In genomic region chr5:97208714-97209113, GRCh38 we compare ENCODE assay signal across 26 cellular contexts. TPM values are rescaled to one million over a fixed set of nuclear protein-coding genes. Genes with fewer than 3 reads are reported as not detected.
DNase-seq lines count a peak whose midpoint lies in the region; ATAC-seq, FAIRE-seq and TF ChIP-seq lines count a peak whose summit lies in the region.
"Had no signal": no experiment of that assay in that cellular context is flagged by ENCODE, and none has a peak within 500 bp of the region (broad histone marks: within the 10 kb centered on the region; RNA-seq: fewer than 3 reads in every experiment).

No MANE protein-coding gene starts in this region.

- H3K9me3 ChIP-seq in BE2C: no peaks in the 10 kb centered on the region
- H3K9me3 ChIP-seq in K562 (replicated peaks; ENCODE audit: control insufficient read depth, insufficient read depth, low read depth, low read length): no peaks in the 10 kb centered on the region
- no peaks in the 10 kb centered on the region for H3K9me3 ChIP-seq in naive thymus-derived CD4-positive, alpha-beta T cell (ENCODE audit: control insufficient read depth in 2 of 3, low read length in 3 of 3)
- H3K9me3 ChIP-seq: A549 had no signal

- no peak for TF ChIP-seq EP300 in K562 (IDR thresholded peaks at IDR 0.05; ENCODE audit: low read length)

- TF ChIP-seq RAD21 in K562 (CRISPR knock-in tag; conservative IDR thresholded peaks at IDR 0.05 in 1 of 2, IDR thresholded peaks at IDR 0.05 in 1 of 2): no peak

- no peak overlapping the region for H3K4me3 Mint-ChIP-seq in neural crest cell
- no peak overlapping the region for H3K4me3 Mint-ChIP-seq in stimulated activated memory B cell treated with anti-CD40 and anti-IgM and Interleukin-4, amounts not matched to agents 10 μg/mL and 1 μg/mL and 100 μg/mL, for 72 hours
- H3K4me3 Mint-ChIP-seq in naive thymus-derived CD4-positive, alpha-beta T cell: no peak overlapping the region
- H3K4me3 Mint-ChIP-seq: B cell; CD14-positive monocyte; CD4-positive, alpha-beta memory T cell; CD4-positive, CD25-positive, alpha-beta regulatory T cell; CD8-positive, alpha-beta memory T cell had no signal

- H2AFZ ChIP-seq in K562 (ENCODE audit: low read depth, low read length): no peak overlapping the region

- 0% methylated on average over 2 of the region's 2 CpGs for WGBS in K562 (ENCODE audit: insufficient coverage, low coverage, missing lambda C conversion rate)

- H3K4me2 ChIP-seq in K562 (ENCODE audit: insufficient read depth, low read length): no peak overlapping the region
- H3K4me2 ChIP-seq: A549, BLaER1 had no signal

- H3K9ac ChIP-seq in K562 (ENCODE audit: insufficient read depth in 1 of 2, low read depth in 2 of 2, low read length in 2 of 2): no peak overlapping the region
- H3K9ac ChIP-seq: BLaER1 had no signal

- peak overlapping the region; percentile 74 for H3K27ac Mint-ChIP-seq in neural crest cell (ENCODE audit: unreplicated experiment)
- no peak overlapping the region for H3K27ac Mint-ChIP-seq in stimulated activated memory B cell treated with anti-CD40 and anti-IgM and Interleukin-4, amounts not matched to agents 10 μg/mL and 1 μg/mL and 100 μg/mL, for 72 hours
- no peak overlapping the region for H3K27ac Mint-ChIP-seq in naive thymus-derived CD4-positive, alpha-beta T cell
- H3K27ac Mint-ChIP-seq: B cell; CD4-positive, alpha-beta memory T cell; CD4-positive, CD25-positive, alpha-beta regulatory T cell; CD8-positive, alpha-beta memory T cell had no signal

- POLR2A ChIA-PET in K562 (lab: Yijun Ruan, JAX): interaction anchor here (0.6 kb wide), 1 partner anchor 594 kb away, joined by 3 read pairs; no protein-coding TSS in a partner anchor
- POLR2A ChIA-PET in naive thymus-derived CD4-positive, alpha-beta T cell (lab: Charles Lee): no interaction called here

- TF ChIP-seq CTCF in BE2C (IDR thresholded peaks at IDR 0.05; ENCODE audit: low read depth, low read length) (no peak), K562 (IDR thresholded peaks at IDR 0.05 in 2 of 3, conservative IDR thresholded peaks at IDR 0.05 in 1 of 3; ENCODE audit: insufficient read depth in 2 of 3, low read depth in 1 of 3, low read length in 3 of 3) (no peak), neural crest cell (conservative IDR thresholded peaks at IDR 0.05) (no peak)

- H3K27me3 Mint-ChIP-seq in neural crest cell (ENCODE audit: low read depth): no peaks in the 10 kb centered on the region
- peaks cover 34% of the 10 kb centered on the region for H3K27me3 Mint-ChIP-seq in stimulated activated memory B cell treated with anti-CD40 and anti-IgM and Interleukin-4, amounts not matched to agents 10 μg/mL and 1 μg/mL and 100 μg/mL, for 72 hours
- peaks cover 5 to 39% (median 9%) of the 10 kb centered on the region in 5 donors for H3K27me3 Mint-ChIP-seq in naive thymus-derived CD4-positive, alpha-beta T cell

- peaks cover 16% of the 10 kb centered on the region for H3K9me3 Mint-ChIP-seq in neural crest cell
- peaks cover 4% of the 10 kb centered on the region for H3K9me3 Mint-ChIP-seq in stimulated activated memory B cell treated with anti-CD40 and anti-IgM and Interleukin-4, amounts not matched to agents 10 μg/mL and 1 μg/mL and 100 μg/mL, for 72 hours
- H3K9me3 Mint-ChIP-seq in naive thymus-derived CD4-positive, alpha-beta T cell: peaks cover 7 to 47% (median 18%) of the 10 kb centered on the region in 11 donors

- no peak for TF ChIP-seq POLR2A in K562 (conservative IDR thresholded peaks at IDR 0.05)

- no peak for FAIRE-seq in K562 (lab: Jason Lieb, UNC)
- FAIRE-seq: A549, GM12892, GM19239 had no signal

- H3K4me3 ChIP-seq in BE2C (ENCODE audit: low read depth, low read length): no peak overlapping the region
- H3K4me3 ChIP-seq in K562: no peak overlapping the region
- H3K4me3 ChIP-seq in naive thymus-derived CD4-positive, alpha-beta T cell (ENCODE audit: low read length): no peak overlapping the region
- H3K4me3 ChIP-seq: A549, BLaER1, GM12878 had no signal

- in situ Hi-C loops in K562 (cut with MboI): no loop called here

- H3K36me3 ChIP-seq in BE2C: no peaks in the 10 kb centered on the region
- H3K36me3 ChIP-seq in K562 (ENCODE audit: control insufficient read depth, insufficient read depth, low read length): no peaks in the 10 kb centered on the region
- H3K36me3 ChIP-seq in naive thymus-derived CD4-positive, alpha-beta T cell (ENCODE audit: control insufficient read depth in 2 of 3, insufficient read depth in 3 of 3, low read length in 3 of 3): no peaks in the 10 kb centered on the region
- H3K36me3 ChIP-seq: BLaER1 had no signal

- no peaks in the 10 kb centered on the region for H3K4me1 Mint-ChIP-seq in neural crest cell
- no peaks in the 10 kb centered on the region for H3K4me1 Mint-ChIP-seq in stimulated activated memory B cell treated with anti-CD40 and anti-IgM and Interleukin-4, amounts not matched to agents 10 μg/mL and 1 μg/mL and 100 μg/mL, for 72 hours
- H3K4me1 Mint-ChIP-seq in naive thymus-derived CD4-positive, alpha-beta T cell: peaks cover 0 to 3% (median 0%) of the 10 kb centered on the region in 7 donors
- H3K4me1 Mint-ChIP-seq: B cell; CD4-positive, alpha-beta memory T cell; CD4-positive, CD25-positive, alpha-beta regulatory T cell; CD8-positive, alpha-beta memory T cell had no signal

- no peaks in the 10 kb centered on the region for H3K27me3 ChIP-seq in BE2C
- no peaks in the 10 kb centered on the region for H3K27me3 ChIP-seq in K562 (ENCODE audit: control insufficient read depth in 2 of 2, insufficient read depth in 2 of 2, low read length in 2 of 2)
- no peaks in the 10 kb centered on the region for H3K27me3 ChIP-seq in naive thymus-derived CD4-positive, alpha-beta T cell (ENCODE audit: control insufficient read depth in 2 of 2, insufficient read depth in 2 of 2, low read length in 2 of 2)
- H3K27me3 ChIP-seq: BLaER1 had no signal

- DNase-seq in BE2C: peak; percentile 28
- DNase-seq in ELF-1 (ENCODE audit: low read depth, low spot score): peak; percentile 71
- DNase-seq in K562 (ENCODE audit: extremely low read depth in 1 of 4, low spot score in 3 of 4): no peak
- DNase-seq in neural crest cell (ENCODE audit: low read depth, low spot score): no peak
- no peak for DNase-seq in NCI-H1694 treated with DMSO at 0.1 percent for 48 hours (lab: John Stamatoyannopoulos, UW)
- no peak for DNase-seq in naive thymus-derived CD4-positive, alpha-beta T cell
- DNase-seq: AML-193; C1 segment of cervical spinal cord; CD4-positive, alpha-beta memory T cell; CD4-positive, CD25-positive, alpha-beta regulatory T cell; CD8-positive, alpha-beta memory T cell; COR-L47; DMS 273 treated with DMSO at 0.1 percent for 48 hours; DMS153; DMS53; DMS79; GDM1 had no signal

- CTCF ChIA-PET in K562 (lab: Yijun Ruan, JAX; ENCODE audit: low intra/inter-chr PET ratio): no interaction called here
- CTCF ChIA-PET in naive thymus-derived CD4-positive, alpha-beta T cell (lab: Charles Lee): no interaction called here

- H3K79me2 ChIP-seq in K562 (ENCODE audit: control insufficient read depth, insufficient read depth, low read length): no peaks in the 10 kb centered on the region

- ATAC-seq in K562: no peak
- ATAC-seq in stimulated activated memory B cell treated with anti-CD40 and anti-IgM and Interleukin-4, amounts not matched to agents 10 μg/mL and 1 μg/mL and 100 μg/mL, for 72 hours: no peak
- ATAC-seq in naive thymus-derived CD4-positive, alpha-beta T cell: no peak
- ATAC-seq: A549, GM12878 had no signal

- intact Hi-C loops in K562 (cut with micrococcal nuclease): no loop called here
- intact Hi-C loops in naive thymus-derived CD4-positive, alpha-beta T cell (cut with micrococcal nuclease): no loop called here

- H3K4me1 ChIP-seq in BE2C: no peaks in the 10 kb centered on the region
- no peaks in the 10 kb centered on the region for H3K4me1 ChIP-seq in K562 (replicated peaks in 1 of 2; ENCODE audit: control insufficient read depth in 2 of 2, insufficient read depth in 2 of 2, low read length in 2 of 2)
- no peaks in the 10 kb centered on the region for H3K4me1 ChIP-seq in naive thymus-derived CD4-positive, alpha-beta T cell (ENCODE audit: control insufficient read depth in 2 of 2, insufficient read depth in 2 of 2, low read length in 2 of 2)
- H3K4me1 ChIP-seq: A549, BLaER1 had no signal

- H3K36me3 Mint-ChIP-seq in neural crest cell (ENCODE audit: low read depth): peaks cover 12% of the 10 kb centered on the region
- peaks cover 2% of the 10 kb centered on the region for H3K36me3 Mint-ChIP-seq in stimulated activated memory B cell treated with anti-CD40 and anti-IgM and Interleukin-4, amounts not matched to agents 10 μg/mL and 1 μg/mL and 100 μg/mL, for 72 hours
- H3K36me3 Mint-ChIP-seq in naive thymus-derived CD4-positive, alpha-beta T cell: peaks cover 0 to 11% (median 3%) of the 10 kb centered on the region in 5 donors
- H3K36me3 Mint-ChIP-seq: CD4-positive, CD25-positive, alpha-beta regulatory T cell had no signal

- H4K20me1 ChIP-seq in K562 (replicated peaks; ENCODE audit: control insufficient read depth, insufficient read depth, low read length): no peaks in the 10 kb centered on the region
- H4K20me1 ChIP-seq: BLaER1 had no signal

- H3K9me1 ChIP-seq in K562 (ENCODE audit: control insufficient read depth, insufficient read depth, low read length): no peaks in the 10 kb centered on the region

- no TSS peak for BruUV-seq in K562 (replicated peaks; lab: Mats Ljungman, UMichigan)

- H3K27ac ChIP-seq in K562 (ENCODE audit: extremely low read depth, low read depth, low read length): no peak overlapping the region
- H3K27ac ChIP-seq in naive thymus-derived CD4-positive, alpha-beta T cell (ENCODE audit: low read depth, low read length): no peak overlapping the region
- H3K27ac ChIP-seq: 22Rv1, A549, BLaER1 had no signal

RNA-seq across cellular contexts. Expression of gene RIOK2, which starts 25.7 kb away (rescaled TPM):
- polyA plus RNA-seq in BE2C (2012; ENCODE audit: insufficient read depth, insufficient read length, low read depth): 58.1 TPM
- total RNA-seq in K562 (2011; cell fraction: chromatin; rRNA removed; ENCODE audit: low replicate concordance): 24.7 and 80.5 TPM in 2 replicates
- total RNA-seq in K562 (2011; cell fraction: nucleolus; rRNA removed): 16.5 and 27.8 TPM in 2 replicates
- total RNA-seq in K562 (2011; cell fraction: nucleoplasm; rRNA removed): 34.5 and 35.2 TPM in 2 replicates
- total RNA-seq in K562 (2014; rRNA removed) (33.1 and 33.6 TPM in 2 replicates), K562 (2014; rRNA removed; fragmentation: Illumina TruSeq; extraction: Trizol) (54.0 and 58.7 TPM in 2 replicates), K562 (2015; rRNA removed; fragmentation: Illumina TruSeq; extraction: Trizol) (37.9 and 47.8 TPM in 2 replicates), K562 (2021) (44.0 and 46.6 TPM in 2 replicates), neural crest cell (33.4 and 34.2 TPM in 2 replicates)
- polyA plus RNA-seq in K562 (2011; rRNA removed) (31.6 and 47.1 TPM in 2 replicates), K562 (2014; fragmentation: Illumina TruSeq; extraction: Trizol) (22.9 and 24.4 TPM in 2 replicates), K562 (2014; fragmentation: Nextera tagmentation; extraction: Ambion mirVana) (10 to 100 TPM; 81.6 to 97.6 TPM), K562 (2014; rRNA removed) (43.4 and 50.5 TPM in 2 replicates)
- 3.2 and 7.1 TPM in 2 replicates for polyA plus RNA-seq in K562 (2011; cell fraction: cytosol; rRNA removed)
- polyA plus RNA-seq in K562 (2011; cell fraction: nucleus; rRNA removed): 14.7 and 18.4 TPM in 2 replicates
- 28.8 and 35.1 TPM in 2 replicates for polyA plus RNA-seq in K562 (2012)
- 49.1 and 62.6 TPM in 2 replicates for polyA minus RNA-seq in K562 (2011; rRNA and poly(A)+ RNA removed)
- 12.4 and 13.8 TPM in 2 replicates for polyA minus RNA-seq in K562 (2011; cell fraction: cytosol; rRNA and poly(A)+ RNA removed)
- polyA minus RNA-seq in K562 (2011; cell fraction: nucleus; rRNA and poly(A)+ RNA removed): 44.8 and 75.5 TPM in 2 replicates
- total RNA-seq in naive thymus-derived CD4-positive, alpha-beta T cell: 10 to 100 TPM; 18.8 to 36.0 (median 28.5) TPM
- 10 to 100 TPM; 23.3 to 28.2 TPM for polyA plus RNA-seq in naive thymus-derived CD4-positive, alpha-beta T cell

Comparison
In these comparisons a context has a peak if more than half of its experiments do, and no peak if none do; other contexts are left out.
1. DNase-seq: peak in BE2C (single experiment) and ELF-1 (single experiment); none in K562 (0 of 4), neural crest cell (single experiment), NCI-H1694 treated with DMSO at 0.1 percent for 48 hours (single experiment) and naive thymus-derived CD4-positive, alpha-beta T cell (0 of 9).